Comparison of ENCODE assay signal across 10 cellular contexts in the genomic region with DNA sequence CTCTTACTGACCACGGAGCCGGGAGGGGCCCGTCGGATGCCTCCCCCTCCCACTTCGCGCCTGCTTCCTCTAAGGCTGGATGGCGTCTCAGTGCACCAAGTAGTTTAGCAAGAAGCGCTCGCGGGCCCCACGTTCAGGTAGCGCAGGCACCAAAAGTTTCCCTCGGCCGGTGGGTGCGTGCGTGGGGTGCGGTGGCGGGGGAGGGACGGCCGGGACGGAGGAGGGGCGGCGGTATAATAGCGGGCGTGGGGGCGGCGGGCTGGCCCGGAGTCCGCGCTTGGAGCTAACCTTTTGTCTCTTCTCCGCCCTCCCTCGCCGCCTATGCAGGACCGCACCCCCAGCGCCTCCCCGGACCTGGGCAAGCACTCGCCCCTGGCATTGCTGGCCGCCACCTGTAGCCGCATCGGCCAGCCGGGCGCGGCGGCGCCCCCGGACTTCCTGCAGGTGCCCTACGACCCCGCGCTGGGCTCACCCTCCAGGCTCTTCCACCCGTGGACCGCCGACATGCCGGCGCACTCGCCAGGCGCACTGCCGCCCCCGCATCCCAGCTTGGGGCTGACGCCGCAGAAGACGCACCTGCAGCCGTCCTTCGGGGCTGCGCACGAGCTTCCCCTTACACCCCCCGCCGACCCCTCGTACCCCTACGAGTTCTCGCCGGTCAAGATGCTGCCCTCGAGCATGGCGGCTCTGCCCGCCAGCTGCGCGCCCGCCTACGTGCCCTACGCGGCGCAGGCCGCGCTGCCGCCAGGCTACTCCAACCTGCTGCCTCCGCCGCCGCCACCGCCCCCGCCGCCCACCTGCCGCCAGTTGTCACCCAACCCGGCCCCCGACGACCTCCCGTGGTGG. TPM values are rescaled to one million over a fixed set of nuclear protein-coding genes. Genes with fewer than 3 reads are reported as not detected.
DNase-seq lines count a peak whose midpoint lies in the region; ATAC-seq and TF ChIP-seq lines count a peak whose summit lies in the region.
"Had no signal": no experiment of that assay in that cellular context is flagged by ENCODE, and none has a peak within 500 bp of the region (broad histone marks: within the 10 kb centered on the region; RNA-seq: fewer than 3 reads in every experiment).

No MANE protein-coding gene starts in this region.

- H3K36me3 ChIP-seq in SK-N-SH (replicated peaks in 1 of 2; ENCODE audit: control insufficient read depth in 1 of 2, insufficient read depth in 2 of 2, low read length in 1 of 2) (no peaks in the 10 kb centered on the region), right lobe of liver (no peaks in the 10 kb centered on the region), thoracic aorta (no peaks in the 10 kb centered on the region)

- H3K4me1 Mint-ChIP-seq in activated naive CD4-positive, alpha-beta T cell treated with anti-CD3 and anti-CD28 coated beads, Interleukin-2, amount 50 U/mL, for 24 hours = peaks cover 40% of the 10 kb centered on the region

- H3K27ac Mint-ChIP-seq in activated naive CD4-positive, alpha-beta T cell treated with anti-CD3 and anti-CD28 coated beads, Interleukin-2, amount 50 U/mL, for 24 hours = no peak overlapping the region

- TF ChIP-seq CTCF in SK-N-SH (IDR thresholded peaks at IDR 0.05) = no peak
- TF ChIP-seq CTCF in right lobe of liver (IDR thresholded peaks at IDR 0.05) = no peak
- no peak for TF ChIP-seq CTCF in thoracic aorta (IDR thresholded peaks at IDR 0.05)

- H3K27me3 ChIP-seq in SK-N-SH (ENCODE audit: insufficient read depth) (peaks cover 69% of the 10 kb centered on the region), right lobe of liver (peaks cover 0 to 4% of the 10 kb centered on the region in 2 donors), thoracic aorta (replicated peaks; ENCODE audit: insufficient read depth) (no peaks in the 10 kb centered on the region)

- H3K9me2 ChIP-seq in SK-N-SH = no peaks in the 10 kb centered on the region

- H2AFZ ChIP-seq in SK-N-SH (ENCODE audit: low read depth) = no peak overlapping the region

- H3K4me1 ChIP-seq in SK-N-SH (ENCODE audit: control insufficient read depth in 1 of 2, insufficient read depth in 2 of 2, low read depth in 1 of 2, low read length in 1 of 2) (peaks cover 0 to 9% of the 10 kb centered on the region in 2 experiments; a peak in 2 of 4 replicates), right lobe of liver (peaks cover 0 to 14% (median 2%) of the 10 kb centered on the region in 4 donors), thoracic aorta (ENCODE audit: control insufficient read depth in 1 of 2, low read depth in 2 of 2) (peaks cover 25 to 40% of the 10 kb centered on the region in 2 donors)

- H3K27ac ChIP-seq in SK-N-SH (ENCODE audit: low read depth in 2 of 2, low read length in 1 of 2) (no peak overlapping the region), right lobe of liver (peak overlapping the region in 1 of 3 donors; percentile 81), thoracic aorta (no peak overlapping the region)
- H3K27ac ChIP-seq: epithelial cell of prostate had no signal

- H3K4me3 ChIP-seq in SK-N-SH (ENCODE audit: low read depth in 2 of 2, low read length in 1 of 2) = no peak overlapping the region
- H3K4me3 ChIP-seq in right lobe of liver = peak overlapping the region; percentile 51 to 72 (median 64)
- H3K4me3 ChIP-seq in thoracic aorta = peak overlapping the region; percentile 70

- CTCF ChIA-PET in SK-N-SH (lab: Yijun Ruan, JAX) = interaction anchor here (0.6 to 2.1 kb wide), 13 partner anchors 12 to 480 kb away, joined by 3 to 6 read pairs (median 3); partner anchors contain the start of gene GAD1

- H3K9me3 ChIP-seq in SK-N-SH (no peaks in the 10 kb centered on the region), right lobe of liver (no peaks in the 10 kb centered on the region), thoracic aorta (no peaks in the 10 kb centered on the region)

- H3K79me2 ChIP-seq in SK-N-SH (ENCODE audit: insufficient read depth) = no peaks in the 10 kb centered on the region

- no peak; the same call in 2 of the 3 replicates for ATAC-seq in SK-N-SH treated with all-trans-retinoic acid at 6 μM for 48 hours
- peak in 1 of 4 donors; percentile 2 for ATAC-seq in right lobe of liver
- no peak for ATAC-seq in thoracic aorta (ENCODE audit: insufficient number of reproducible peaks, low FRiP score, low read depth)
- no peak for ATAC-seq in HG03520 (IDR thresholded peaks at IDR 0.05; ENCODE audit: unreplicated experiment)
- no peak for ATAC-seq in GM21515 (IDR thresholded peaks at IDR 0.05; ENCODE audit: unreplicated experiment)

- no peaks in the 10 kb centered on the region for H3F3A ChIP-seq in SK-N-SH (replicated peaks; ENCODE audit: insufficient read depth)

- no peak overlapping the region for H3K9ac ChIP-seq in SK-N-SH

- no peak for TF ChIP-seq RAD21 in SK-N-SH (IDR thresholded peaks at IDR 0.05; ENCODE audit: low read length)

- POLR2A ChIA-PET in SK-N-SH (lab: Yijun Ruan, JAX) = no interaction called here

- 6% methylated on average over 16 of the region's 95 CpGs for WGBS in SK-N-SH (ENCODE audit: low lambda C conversion rate)
- 20% methylated on average over 2 of the region's 95 CpGs for WGBS in right lobe of liver (ENCODE audit: insufficient coverage, low coverage, low lambda C conversion rate, missing lambda C conversion rate)

- intact Hi-C loops in right lobe of liver (cut with DNase I) = no loop called here

- H3K9me3 Mint-ChIP-seq in activated naive CD4-positive, alpha-beta T cell treated with anti-CD3 and anti-CD28 coated beads, Interleukin-2, amount 50 U/mL, for 24 hours = no peaks in the 10 kb centered on the region

- no peak for TF ChIP-seq POLR2A in right lobe of liver (IDR thresholded peaks at IDR 0.05)

- peaks cover 48% of the 10 kb centered on the region for H3K27me3 Mint-ChIP-seq in activated naive CD4-positive, alpha-beta T cell treated with anti-CD3 and anti-CD28 coated beads, Interleukin-2, amount 50 U/mL, for 24 hours

- H3K4me2 ChIP-seq in SK-N-SH = no peak overlapping the region

- H3K4me3 Mint-ChIP-seq in activated naive CD4-positive, alpha-beta T cell treated with anti-CD3 and anti-CD28 coated beads, Interleukin-2, amount 50 U/mL, for 24 hours = peak overlapping the region; percentile 83

- H4K20me1 ChIP-seq in SK-N-SH (ENCODE audit: insufficient read depth) = no peaks in the 10 kb centered on the region

- DNase-seq in SK-N-SH (peak; percentile 46), right lobe of liver (peak in 1 of 3 donors; percentile 47), thoracic aorta (ENCODE audit: low spot score) (no peak), amygdala (lab: John Stamatoyannopoulos, UW) (no peak)

- H3K36me3 Mint-ChIP-seq in activated naive CD4-positive, alpha-beta T cell treated with anti-CD3 and anti-CD28 coated beads, Interleukin-2, amount 50 U/mL, for 24 hours = peaks cover 3% of the 10 kb centered on the region

- no peak for TF ChIP-seq EP300 in SK-N-SH (IDR thresholded peaks at IDR 0.05; ENCODE audit: borderline replicate concordance in 1 of 2, low read depth in 1 of 2, low read length in 1 of 2)

TF ChIP-seq in SK-N-SH, 30 proteins besides CTCF, POLR2A, EP300 and RAD21:
- no peak for TF ChIP-seq JUND (IDR thresholded peaks at IDR 0.05)

TF ChIP-seq in SK-N-SH treated with all-trans-retinoic acid at 6 μM for 48 hours, 23 proteins besides CTCF, POLR2A, EP300 and RAD21:
- no peak for TF ChIP-seq PATZ1 (CRISPR knock-in tag; IDR thresholded peaks at IDR 0.05; ENCODE audit: borderline replicate concordance)
- no peak for TF ChIP-seq TOX (CRISPR knock-in tag; IDR thresholded peaks at IDR 0.05; ENCODE audit: borderline replicate concordance)
- TF ChIP-seq SNAI2 (CRISPR knock-in tag; IDR thresholded peaks at IDR 0.05) = no peak
- no peak for TF ChIP-seq ZNF8 (CRISPR knock-in tag; IDR thresholded peaks at IDR 0.05)
- no peak for TF ChIP-seq ZC3H10 (CRISPR knock-in tag; IDR thresholded peaks at IDR 0.05)
- TF ChIP-seq ZNF565 (CRISPR knock-in tag; conservative IDR thresholded peaks at IDR 0.05; ENCODE audit: low read depth) = no peak
TF ChIP-seq in SK-N-SH treated with all-trans-retinoic acid at 6 μM for 48 hours: peak in this region for 0.

RNA-seq across cellular contexts. Expression of gene SP5, which starts 1.0 kb away (rescaled TPM):
- not detected in 2 replicates for polyA plus RNA-seq in SK-N-SH (2012; rRNA removed)
- not detected in 2 replicates for polyA plus RNA-seq in SK-N-SH (2012; cell fraction: cytosol; rRNA removed)
- not detected in 2 replicates for polyA plus RNA-seq in SK-N-SH (2012; cell fraction: nucleus; rRNA removed)
- 10 to 100 TPM in 1 of 6 experiments, 1 to 10 TPM in 5; 1.4 to 16.0 (median 1.9) TPM for total RNA-seq in right lobe of liver
- not detected for total RNA-seq in thoracic aorta
- polyA plus RNA-seq: AG04450 had no signal

RNA-seq across cellular contexts. Expression of gene ERICH2, which starts 54.0 kb away (rescaled TPM):
- polyA plus RNA-seq in SK-N-SH (2012; rRNA removed) = not detected in 2 replicates
- not detected in 2 replicates for polyA plus RNA-seq in SK-N-SH (2012; cell fraction: cytosol; rRNA removed)
- not detected in 2 replicates for polyA plus RNA-seq in SK-N-SH (2012; cell fraction: nucleus; rRNA removed)
- total RNA-seq in right lobe of liver (1 to 10 TPM in 2 of 6 experiments, under 1 TPM in 1, not detected in 3; 0.53 to 1.2 (median 1.1) TPM), thoracic aorta (not detected)
- polyA plus RNA-seq: AG04450 had no signal

Comparison
In these comparisons a context has a peak if more than half of its experiments do, and no peak if none do; other contexts are left out.
1. H3K4me3 ChIP-seq: peak in right lobe of liver (3 of 3) and thoracic aorta (single experiment); none in SK-N-SH (0 of 2).